In genomic region chr12:107086314-107086713, GRCh38 we compare ENCODE assay signal across 35 cellular contexts.
"Had no signal": no experiment of that assay in that cellular context is flagged by ENCODE, and none has a peak within 500 bp of the region (broad histone marks: within the 10 kb centered on the region; RNA-seq: fewer than 3 reads in every experiment).

No MANE protein-coding gene starts in this region.

- H3K27ac ChIP-seq: adrenal gland, Peyer's patch, RWPE1, WERI-Rb-1 had no signal

- DNase-seq: activated CD4-positive, alpha-beta T cell treated with anti-CD3 and anti-CD28 coated beads, Interleukin-2, amount 10 ng/mL, durations not matched to agents 24 days and 14 days; activated CD4-positive, alpha-beta T cell treated with anti-CD3 and anti-CD28 coated beads, Interleukin-2, amount 50 U/mL, for 4 hours; activated CD8-positive, alpha-beta T cell treated with anti-CD3 and anti-CD28 coated beads for 36 hours; activated gamma-delta T cell; activated naive CD4-positive, alpha-beta T cell treated with anti-CD3 and anti-CD28 coated beads for 36 hours; activated T-cell treated with anti-CD3 and anti-CD28 coated beads, Interleukin-2, amount 50 U/mL, for 1 hour; activated T-cell treated with anti-CD3 and anti-CD28 coated beads, Interleukin-2, amount 50 U/mL, for 72 hours; adrenal gland; caudate nucleus; cerebellar nuclear complex; Kasumi-1; KG1; MM.1S; MV-4-11; NCI-H1092 treated with DMSO at 0.1 percent for 48 hours; NCI-H1417; NCI-H146; NCI-H187; NCI-H2029 treated with DMSO at 0.1 percent for 48 hours; NCI-H2107; NCI-H510A; NCI-H526; NCI-H748 treated with DMSO at 0.1 percent for 48 hours; NK-92 treated with Interleukin-12 subunit alpha and Interleukin-12 subunit beta, amount 100 ng/mL, for 24 hours; PC-3; Peyer's patch; SW 1271; T-helper 1 cell; T1000; WERI-Rb-1 had no signal

- H3K9me3 ChIP-seq: adrenal gland, Peyer's patch had no signal

- ATAC-seq: activated CD8-positive, alpha-beta T cell treated with anti-CD3 and anti-CD28 coated beads for 36 hours; activated naive CD4-positive, alpha-beta T cell treated with anti-CD3 and anti-CD28 coated beads, Interleukin-2, amount 50 U/mL, for 72 hours; activated T-cell treated with anti-CD3 and anti-CD28 coated beads, Interleukin-2, amount 50 U/mL, for 72 hours; PC-3; Right ventricle myocardium inferior had no signal

- H3K4me3 ChIP-seq: adrenal gland, Peyer's patch had no signal

- H3K36me3 ChIP-seq: adrenal gland, Peyer's patch, WERI-Rb-1 had no signal

- H3K27me3 ChIP-seq: adrenal gland, Peyer's patch had no signal

- H3K4me3 Mint-ChIP-seq: activated CD4-positive, alpha-beta T cell treated with anti-CD3 and anti-CD28 coated beads, Interleukin-2, amount 10 ng/mL, durations not matched to agents 24 days and 14 days; activated CD8-positive, alpha-beta T cell treated with anti-CD3 and anti-CD28 coated beads for 36 hours; activated naive CD4-positive, alpha-beta T cell treated with anti-CD3 and anti-CD28 coated beads for 36 hours; activated T-cell treated with anti-CD3 and anti-CD28 coated beads, Interleukin-2, amount 50 U/mL, for 72 hours had no signal

- H3K27me3 Mint-ChIP-seq: activated CD8-positive, alpha-beta T cell treated with anti-CD3 and anti-CD28 coated beads for 36 hours had no signal

- H3K27ac Mint-ChIP-seq: activated CD4-positive, alpha-beta T cell treated with anti-CD3 and anti-CD28 coated beads, Interleukin-2, amount 10 ng/mL, durations not matched to agents 24 days and 14 days; activated CD8-positive, alpha-beta T cell treated with anti-CD3 and anti-CD28 coated beads for 36 hours; activated naive CD4-positive, alpha-beta T cell treated with anti-CD3 and anti-CD28 coated beads for 36 hours; activated naive CD4-positive, alpha-beta T cell treated with anti-CD3 and anti-CD28 coated beads, Interleukin-2, amount 50 U/mL, for 72 hours; activated T-cell treated with anti-CD3 and anti-CD28 coated beads, Interleukin-2, amount 50 U/mL, for 72 hours; activated T-helper 2 cell treated with anti-CD3 and anti-CD28 coated beads, Interferon-gamma antibody, Interleukin-2, Interleukin-4, amounts not matched to agents 10 μg/mL and 5 μg/mL and 100 μg/mL, durations not matched to agents 14 hours and 24 hours and 36 hours; brain had no signal
